In the genomic region with DNA sequence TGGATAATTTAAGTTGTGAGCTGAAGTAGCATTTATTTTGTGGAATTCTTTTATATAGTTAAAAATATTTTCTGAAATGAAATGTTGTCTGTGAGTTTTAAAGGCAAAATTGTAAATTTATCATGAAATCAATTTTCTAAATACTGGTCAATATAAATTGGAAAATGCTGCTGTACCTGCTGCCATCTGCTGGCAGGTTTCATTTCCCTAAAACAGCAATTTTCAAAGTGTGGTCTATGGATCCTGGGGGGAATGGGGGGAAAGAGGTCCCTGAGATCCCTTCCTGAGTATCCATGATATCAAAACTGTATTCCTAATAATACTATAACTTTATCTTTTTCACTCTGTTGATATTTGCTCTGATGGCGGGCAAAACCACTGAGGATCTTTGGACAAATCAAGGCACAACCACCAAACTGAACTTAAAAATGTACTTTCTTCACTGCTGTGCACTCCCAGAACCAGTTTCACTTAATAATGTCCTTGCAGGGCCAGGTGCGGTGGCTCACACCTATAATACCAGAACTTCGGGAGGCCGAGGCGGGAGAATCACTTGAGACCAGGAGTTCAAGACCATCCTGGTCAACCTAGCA, we compare ENCODE assay signal across 8 cellular contexts. TPM values are rescaled to one million over a fixed set of nuclear protein-coding genes. Genes with fewer than 3 reads are reported as not detected.
DNase-seq lines count a peak whose midpoint lies in the region; ATAC-seq, FAIRE-seq and TF ChIP-seq lines count a peak whose summit lies in the region.

No MANE protein-coding gene starts in this region.

- peaks cover 3 to 26% (median 3%) of the 10 kb centered on the region in 3 experiments; a peak in 4 of 7 replicates for H3K36me3 Mint-ChIP-seq in H9 (ENCODE audit: insufficient read depth in 1 of 3, low read depth in 3 of 3)

- intact Hi-C loops in HepG2 (cut with micrococcal nuclease; ENCODE audit: unreplicated experiment), result loop anchor here (1.0 kb wide), 3 partner anchors 153 to 424 kb away; no protein-coding TSS in a partner anchor

- CTCF ChIA-PET in HepG2 (lab: Yijun Ruan, JAX; ENCODE audit: low intra/inter-chr PET ratio, low total read pairs), result interaction anchor here (0.9 to 1.8 kb wide), 2 partner anchors 33 to 201 kb away, joined by 4 to 11 read pairs; no protein-coding TSS in a partner anchor

- H3K9me3 ChIP-seq in H9 (ENCODE audit: control insufficient read depth, low read depth, low read length) (no peaks in the 10 kb centered on the region), adipocyte (ENCODE audit: control insufficient read depth, low read length) (no peaks in the 10 kb centered on the region), HepG2 (ENCODE audit: low read length) (no peaks in the 10 kb centered on the region)

- H2BK20ac ChIP-seq in H9 (ENCODE audit: low read depth, low read length, poor library complexity, severe bottlenecking), result no peak overlapping the region

- TF ChIP-seq RAD21 in HepG2 (CRISPR knock-in tag; IDR thresholded peaks at IDR 0.05), result peak; percentile 34; the same call in 1 of the 2 replicates

- no peak overlapping the region for H2AK5ac ChIP-seq in H9 (ENCODE audit: insufficient read length, low read length)

- H3K18ac ChIP-seq in H9 (ENCODE audit: insufficient read length, low read depth, low read length), result no peak overlapping the region

- H4K8ac ChIP-seq in H9 (replicated peaks; ENCODE audit: insufficient read length, low read depth, low read length), result no peak overlapping the region

- H3K4me1 ChIP-seq in H9 (ENCODE audit: insufficient read depth, low read length) (no peaks in the 10 kb centered on the region; the same call in 1 of the 2 replicates), adipocyte (ENCODE audit: control insufficient read depth, insufficient read depth, low read length) (peaks cover 3% of the 10 kb centered on the region), HepG2 (ENCODE audit: insufficient read depth, low read length) (peaks cover 11% of the 10 kb centered on the region)

- peaks cover 6 to 10% of the 10 kb centered on the region in 2 experiments for H3K9me3 Mint-ChIP-seq in H9

- H3K4me3 ChIP-seq in adipocyte (ENCODE audit: low read length) (no peak overlapping the region), HepG2 (replicated peaks in 1 of 3; ENCODE audit: insufficient read depth in 1 of 3, low read depth in 2 of 3, low read length in 3 of 3) (no peak overlapping the region)

- FAIRE-seq in HepG2 (lab: Jason Lieb, UNC), result no peak
- FAIRE-seq in HTR-8/SVneo (lab: Jason Lieb, UNC), result no peak

- DNase-seq in H9 (no peak), adipocyte (ENCODE audit: low read depth) (peak; percentile 70), HepG2 (ENCODE audit: low spot score) (no peak), HTR-8/SVneo (ENCODE audit: insufficient read length, low spot score) (no peak)

- no peak overlapping the region for H3T11ph ChIP-seq in H9 (ENCODE audit: low read length)

- H3K14ac ChIP-seq in H9 (ENCODE audit: insufficient read depth, low read length), result no peak overlapping the region

- H3K79me2 ChIP-seq in H9 (ENCODE audit: insufficient read depth, low read length) (no peaks in the 10 kb centered on the region), HepG2 (ENCODE audit: insufficient read depth, low read length) (no peaks in the 10 kb centered on the region)

- H3K9ac ChIP-seq in H9 (ENCODE audit: extremely low read depth, insufficient read length, low read length) (no peak overlapping the region), adipocyte (ENCODE audit: low read length) (peak overlapping the region; percentile 20), HepG2 (ENCODE audit: insufficient read depth, low read depth, low read length) (no peak overlapping the region)

- no peak overlapping the region for H3K56ac ChIP-seq in H9 (ENCODE audit: insufficient read length, low read depth, low read length)

- H2BK12ac ChIP-seq in H9 (ENCODE audit: insufficient read length, low read depth, low read length), result no peak overlapping the region

- H3K27ac ChIP-seq in C4-2B (no peak overlapping the region), H9 (ENCODE audit: insufficient read length, low read depth, low read length) (no peak overlapping the region), HepG2 (ENCODE audit: extremely low read length, insufficient read depth, low read length) (no peak overlapping the region)

- no peak overlapping the region for H2BK120ac ChIP-seq in H9 (ENCODE audit: low read depth, low read length, poor library complexity, severe bottlenecking)

- H3K4ac ChIP-seq in H9 (ENCODE audit: low read depth, low read length), result no peak overlapping the region

- H3K23ac ChIP-seq in H9 (ENCODE audit: insufficient read length, low read depth, low read length), result no peak overlapping the region

- BruUV-seq in HepG2 (replicated peaks; lab: Mats Ljungman, UMichigan), result no TSS peak

- H4K20me1 ChIP-seq in H9 (ENCODE audit: control insufficient read depth, insufficient read depth, insufficient read length), result no peaks in the 10 kb centered on the region
- no peaks in the 10 kb centered on the region for H4K20me1 ChIP-seq in HepG2 (ENCODE audit: insufficient read depth, low read length)

- H4K91ac ChIP-seq in H9 (ENCODE audit: insufficient read length, low read depth, low read length), result no peak overlapping the region

- no peak for TF ChIP-seq EP300 in HepG2 (IDR thresholded peaks at IDR 0.05; ENCODE audit: low read depth in 2 of 2, low read length in 2 of 2)
- no peak for TF ChIP-seq EP300 in HepG2 (CRISPR knock-in tag; IDR thresholded peaks at IDR 0.05; ENCODE audit: borderline replicate concordance)

- TF ChIP-seq POLR2A in HepG2 (IDR thresholded peaks at IDR 0.05; ENCODE audit: insufficient read depth in 1 of 2, low read depth in 2 of 2, low read length in 2 of 2), result no peak

- no peaks in the 10 kb centered on the region for H3K79me1 ChIP-seq in H9 (ENCODE audit: insufficient read depth, low read depth, low read length, poor library complexity, severe bottlenecking)

- no peak overlapping the region for H3K27ac Mint-ChIP-seq in H9

- no peak overlapping the region for H2BK5ac ChIP-seq in H9 (ENCODE audit: insufficient read length, low read length)

- H2BK15ac ChIP-seq in H9 (ENCODE audit: low read depth, low read length), result no peak overlapping the region; the same call in 1 of the 2 replicates

- ATAC-seq in HepG2, result peak; percentile 55; the same call in 2 of the 3 replicates
- no peak for ATAC-seq in GM18511 (IDR thresholded peaks at IDR 0.05; ENCODE audit: unreplicated experiment)
- no peak for ATAC-seq in GM18907 (IDR thresholded peaks at IDR 0.05; ENCODE audit: unreplicated experiment)
- no peak for ATAC-seq in GM21447 (IDR thresholded peaks at IDR 0.05; ENCODE audit: unreplicated experiment)

- H4K5ac ChIP-seq in H9 (ENCODE audit: insufficient read length, low read depth, low read length), result no peak overlapping the region

- H3K23me2 ChIP-seq in H9 (ENCODE audit: insufficient read length, low read depth, low read length, poor library complexity, severe bottlenecking), result no peaks in the 10 kb centered on the region

- WGBS in H9 (ENCODE audit: extremely low coverage, insufficient read length, low lambda C conversion rate), result no CpG with 5 or more reads among the region's 5 CpGs
- 8% methylated on average over 5 of the region's 5 CpGs for WGBS in HepG2 (ENCODE audit: low lambda C conversion rate)

- no peaks in the 10 kb centered on the region for H3K27me3 Mint-ChIP-seq in H9 (ENCODE audit: low read depth)

- H2AFZ ChIP-seq in H9 (ENCODE audit: low read length), result no peak overlapping the region
- H2AFZ ChIP-seq in HepG2 (ENCODE audit: low read length), result no peak overlapping the region

- H3K4me2 ChIP-seq in H9 (ENCODE audit: insufficient read depth, insufficient read length, low read length), result no peak overlapping the region
- H3K4me2 ChIP-seq in HepG2 (ENCODE audit: low read depth, low read length), result no peak overlapping the region

- in situ Hi-C loops in HepG2 (cut with HindIII; ENCODE audit: extremely low pct_ligation_motif_present, low pct_unique_long_range_greater_than_20kb), result loop anchor here (5.0 to 10.0 kb wide), 2 partner anchors 202 to 429 kb away; partner anchors contain the start of gene CMTM6

- H3K27me3 ChIP-seq in H9 (ENCODE audit: insufficient read depth, low read length), result no peaks in the 10 kb centered on the region
- H3K27me3 ChIP-seq in adipocyte (replicated peaks; ENCODE audit: control insufficient read depth, insufficient read depth, low read length), result no peaks in the 10 kb centered on the region
- no peaks in the 10 kb centered on the region; a peak in 1 of 5 replicates for H3K27me3 ChIP-seq in HepG2 (ENCODE audit: control insufficient read depth in 1 of 2, insufficient read depth in 2 of 2, low read length in 2 of 2)

- H3K4me3 Mint-ChIP-seq in H9, result no peak overlapping the region

- POLR2A ChIA-PET in HepG2 (lab: Yijun Ruan, JAX), result no interaction called here

- TF ChIP-seq CTCF in C4-2B (conservative IDR thresholded peaks at IDR 0.05), result peak; percentile 85
- peak; percentile 89 for TF ChIP-seq CTCF in H9 (conservative IDR thresholded peaks at IDR 0.05)
- TF ChIP-seq CTCF in HepG2 (CRISPR knock-in tag; IDR thresholded peaks at IDR 0.05), result peak; percentile 72

- H3K36me3 ChIP-seq in adipocyte (ENCODE audit: control insufficient read depth, insufficient read depth, low read length, severe bottlenecking) (no peaks in the 10 kb centered on the region), HepG2 (replicated peaks in 1 of 2; ENCODE audit: control insufficient read depth in 1 of 2, insufficient read depth in 2 of 2, low read length in 2 of 2) (no peaks in the 10 kb centered on the region)

- peaks cover 6 to 8% of the 10 kb centered on the region in 2 experiments for H3K4me1 Mint-ChIP-seq in H9

RNA-seq across cellular contexts. Expression of gene CCR4, which starts 17.2 kb away (rescaled TPM):
- total RNA-seq in H9 (2021) (0.07 and 0.09 TPM in 2 replicates), HepG2 (2016; rRNA removed; fragmentation: Illumina TruSeq; extraction: Trizol) (0.04 and 0.06 TPM in 2 replicates)
- not detected in 2 replicates for total RNA-seq in HepG2 (2016; cell fraction: cytosol; rRNA removed; fragmentation: Illumina TruSeq; extraction: Trizol; ENCODE audit: low read depth)
- total RNA-seq in HepG2 (2016; cell fraction: insoluble cytoplasmic fraction; rRNA removed; fragmentation: Illumina TruSeq; extraction: Trizol), result 0.06 and 0.11 TPM in 2 replicates
- not detected in 2 replicates for total RNA-seq in HepG2 (2016; cell fraction: membrane; rRNA removed; fragmentation: Illumina TruSeq; extraction: Trizol)
- total RNA-seq in HepG2 (2016; cell fraction: nucleus; rRNA removed; fragmentation: Illumina TruSeq; extraction: Trizol), result 0.16 TPM in 1 of 2 replicates, not detected in the other
- 0.05 TPM in 2 replicates for polyA plus RNA-seq in HepG2 (2011; rRNA removed)
- 0.01 TPM in 1 of 2 replicates, not detected in the other for polyA plus RNA-seq in HepG2 (2011; cell fraction: cytosol; rRNA removed)
- polyA plus RNA-seq in HepG2 (2011; cell fraction: nucleus; rRNA removed), result 0.05 and 0.06 TPM in 2 replicates
- polyA plus RNA-seq in HepG2 (2012), result not detected in 2 replicates
- not detected in 2 replicates for polyA plus RNA-seq in HepG2 (2016; cell fraction: cytosol; fragmentation: Illumina TruSeq; extraction: Trizol; ENCODE audit: low read depth)
- not detected in 2 replicates for polyA plus RNA-seq in HepG2 (2016; cell fraction: insoluble cytoplasmic fraction; fragmentation: Illumina TruSeq; extraction: Trizol; ENCODE audit: low read depth)
- polyA plus RNA-seq in HepG2 (2016; cell fraction: membrane; fragmentation: Illumina TruSeq; extraction: Trizol; ENCODE audit: low read depth), result not detected in 2 replicates
- polyA plus RNA-seq in HepG2 (2016; cell fraction: nucleus; fragmentation: Illumina TruSeq; extraction: Trizol; ENCODE audit: insufficient read depth, low read depth), result 0.24 and 0.29 TPM in 2 replicates
- 0.05 and 0.16 TPM in 2 replicates for polyA minus RNA-seq in HepG2 (2011; rRNA and poly(A)+ RNA removed; ENCODE audit: low replicate concordance)
- polyA minus RNA-seq in HepG2 (2011; cell fraction: cytosol; rRNA and poly(A)+ RNA removed), result not detected in 2 replicates
- 0.37 TPM in 1 of 2 replicates, not detected in the other for polyA minus RNA-seq in HepG2 (2011; cell fraction: nucleus; rRNA and poly(A)+ RNA removed)
